Comparison of ENCODE assay signal across 1 cellular context in genomic region chr2:168913495-168913894, GRCh38.
TF ChIP-seq lines count a peak whose summit lies in the region.

No MANE protein-coding gene starts in this region.

TF ChIP-seq in WTC11, 78 proteins besides CTCF, POLR2A, EP300 and RAD21 (continued from another document):
- TF ChIP-seq TEAD1 (CRISPR knock-in tag; IDR thresholded peaks at IDR 0.05) (no peak), FOXP1 (CRISPR knock-in tag; IDR thresholded peaks at IDR 0.05; ENCODE audit: borderline replicate concordance) (no peak), ZNF263 (CRISPR knock-in tag; IDR thresholded peaks at IDR 0.05; ENCODE audit: low read depth) (no peak), FOXJ3 (CRISPR knock-in tag; IDR thresholded peaks at IDR 0.05; ENCODE audit: borderline replicate concordance) (no peak), FOXK1 (CRISPR knock-in tag; IDR thresholded peaks at IDR 0.05) (no peak), PRRX2 (CRISPR knock-in tag; IDR thresholded peaks at IDR 0.05) (no peak), ESRRA (CRISPR knock-in tag; IDR thresholded peaks at IDR 0.05; ENCODE audit: borderline replicate concordance) (no peak), HMGXB4 (CRISPR knock-in tag; IDR thresholded peaks at IDR 0.05) (no peak), OVOL2 (CRISPR knock-in tag; IDR thresholded peaks at IDR 0.05; ENCODE audit: borderline replicate concordance) (no peak), ARID4B (CRISPR knock-in tag; IDR thresholded peaks at IDR 0.05; ENCODE audit: borderline replicate concordance) (no peak), E2F5 (CRISPR knock-in tag; IDR thresholded peaks at IDR 0.05) (no peak)
